ENCODE assay signal across 13 cellular contexts in genomic region chr3:129611812-129612349, GRCh38. TPM values are rescaled to one million over a fixed set of nuclear protein-coding genes. Genes with fewer than 3 reads are reported as not detected.
A peak's percentile ranks its signal among the peaks of the same experiment; 100 is the strongest.
DNase-seq lines count a peak whose midpoint lies in the region; FAIRE-seq and TF ChIP-seq lines count a peak whose summit lies in the region.
"Had no signal": no experiment of that assay in that cellular context is flagged by ENCODE, and none has a peak within 500 bp of the region (broad histone marks: within the 10 kb centered on the region; RNA-seq: fewer than 3 reads in every experiment).

No MANE protein-coding gene starts in this region.

- H3K79me2 ChIP-seq in astrocyte (ENCODE audit: insufficient read depth, low read length), result no peaks in the 10 kb centered on the region

- peak overlapping the region; percentile 62 for H2AFZ ChIP-seq in astrocyte (ENCODE audit: low read depth, low read length)
- H2AFZ ChIP-seq: PC-9 had no signal

- no peaks in the 10 kb centered on the region for H3K36me3 Mint-ChIP-seq in astrocyte (ENCODE audit: low read depth, unreplicated experiment)

- peak overlapping the region; percentile 87 for H3K27ac Mint-ChIP-seq in astrocyte (ENCODE audit: unreplicated experiment)

- H3K27me3 Mint-ChIP-seq in astrocyte (ENCODE audit: low read depth, unreplicated experiment), result no peaks in the 10 kb centered on the region

- no peaks in the 10 kb centered on the region for H3K9me3 Mint-ChIP-seq in astrocyte (ENCODE audit: unreplicated experiment)

- peak overlapping the region; percentile 79 for H3K9ac ChIP-seq in astrocyte (ENCODE audit: low read length)

- TF ChIP-seq CTCF in astrocyte (IDR thresholded peaks at IDR 0.05; ENCODE audit: insufficient read depth, low read depth, low read length), result no peak

- no peak for FAIRE-seq in astrocyte (lab: Jason Lieb, UNC)

- H3K4me3 Mint-ChIP-seq in astrocyte (ENCODE audit: unreplicated experiment), result no peak overlapping the region

- no peaks in the 10 kb centered on the region for H3K36me3 ChIP-seq in astrocyte (ENCODE audit: insufficient read depth, low read length)

- peaks cover 57% of the 10 kb centered on the region for H3K4me1 ChIP-seq in astrocyte (ENCODE audit: insufficient read depth, low read length)

- no peak overlapping the region for H3K4me3 ChIP-seq in astrocyte (ENCODE audit: insufficient read depth, low read depth, low read length)
- no peak overlapping the region for H3K4me3 ChIP-seq in skin epidermis
- H3K4me3 ChIP-seq: PC-9 had no signal

- H3K4me1 Mint-ChIP-seq in astrocyte (ENCODE audit: low read depth, unreplicated experiment), result peaks cover 39% of the 10 kb centered on the region

- peak overlapping the region; percentile 66 for H3K4me2 ChIP-seq in astrocyte (ENCODE audit: low read length)
- H3K4me2 ChIP-seq: PC-9 had no signal

- H3K9me3 ChIP-seq in astrocyte (ENCODE audit: insufficient read depth, low read depth, low read length), result no peaks in the 10 kb centered on the region

- DNase-seq in EL (peak; percentile 72), astrocyte (ENCODE audit: low read depth) (peak; percentile 80), islet precursor cell (peak; percentile 100), NCI-H1694 (lab: John Stamatoyannopoulos, UW) (no peak), NK-92 (lab: John Stamatoyannopoulos, UW; ENCODE audit: unreplicated experiment) (no peak), NCI-H2227 (lab: John Stamatoyannopoulos, UW; ENCODE audit: unreplicated experiment) (no peak), GM19240 (ENCODE audit: insufficient read length, low spot score) (no peak)
- DNase-seq: activated CD4-positive, alpha-beta T cell treated with anti-CD3 and anti-CD28 coated beads, Interleukin-2, amount 50 U/mL, for 4 hours; DMS79 treated with DMSO at 0.1 percent for 48 hours; MV-4-11; stimulated activated CD4-positive, alpha-beta T cell treated with anti-CD3 and anti-CD28 coated beads, Interleukin-15, amount 100 ng/mL, for 24 hours had no signal

- no peaks in the 10 kb centered on the region for H3K27me3 ChIP-seq in astrocyte (ENCODE audit: insufficient read depth, low read length)

- H3K27ac ChIP-seq in astrocyte (ENCODE audit: low read depth, low read length) (peak overlapping the region; percentile 76), skin epidermis (peak overlapping the region in 18 of 21 experiments; percentile 9 to 82 (median 52))
- H3K27ac ChIP-seq: PC-9 had no signal

- H4K20me1 ChIP-seq in astrocyte (ENCODE audit: insufficient read depth, low read length), result no peaks in the 10 kb centered on the region

RNA-seq across cellular contexts. Expression of gene PLXND1, which starts 5.4 kb away (rescaled TPM):
- total RNA-seq in astrocyte, result 184 and 188 TPM in 2 replicates

Comparison
In these comparisons a context has a peak if more than half of its experiments do, and no peak if none do; other contexts are left out.
1. DNase-seq: peak in EL (single experiment), astrocyte (single experiment) and islet precursor cell (single experiment); none in NCI-H1694 (single experiment), NK-92 (single experiment), NCI-H2227 (single experiment) and GM19240 (single experiment).